In the genomic region with DNA sequence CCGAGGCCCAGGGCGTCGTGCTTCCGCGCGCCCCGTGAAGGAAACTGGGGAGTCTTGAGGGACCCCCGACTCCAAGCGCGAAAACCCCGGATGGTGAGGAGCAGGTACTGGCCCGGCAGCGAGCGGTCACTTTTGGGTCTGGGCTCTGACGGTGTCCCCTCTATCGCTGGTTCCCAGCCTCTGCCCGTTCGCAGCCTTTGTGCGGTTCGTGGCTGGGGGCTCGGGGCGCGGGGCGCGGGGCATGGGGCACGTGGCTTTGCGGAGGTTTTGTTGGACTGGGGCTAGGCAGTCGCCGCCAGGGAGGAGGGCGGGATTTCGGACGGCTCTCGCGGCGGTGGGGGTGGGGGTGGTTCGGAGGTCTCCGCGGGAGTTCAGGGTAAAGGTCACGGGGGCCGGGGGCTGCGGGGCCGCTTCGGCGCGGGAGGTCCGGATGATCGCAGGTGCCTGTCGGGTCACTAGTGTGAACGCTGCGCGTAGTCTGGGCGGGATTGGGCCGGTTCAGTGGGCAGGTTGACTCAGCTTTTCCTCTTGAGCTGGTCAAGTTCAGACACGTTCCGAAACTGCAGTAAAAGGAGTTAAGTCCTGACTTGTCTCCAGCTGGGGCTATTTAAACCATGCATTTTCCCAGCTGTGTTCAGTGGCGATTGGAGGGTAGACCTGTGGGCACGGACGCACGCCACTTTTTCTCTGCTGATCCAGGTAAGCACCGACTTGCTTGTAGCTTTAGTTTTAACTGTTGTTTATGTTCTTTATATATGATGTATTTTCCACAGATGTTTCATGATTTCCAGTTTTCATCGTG, we compare ENCODE assay signal across 8 cellular contexts. TPM values are rescaled to one million over a fixed set of nuclear protein-coding genes. Genes with fewer than 3 reads are reported as not detected.
DNase-seq lines count a peak whose midpoint lies in the region; ATAC-seq and TF ChIP-seq lines count a peak whose summit lies in the region.

No MANE protein-coding gene starts in this region.

- peak overlapping the region; percentile 95 for H3K27ac ChIP-seq in CD4-positive, CD25-positive, alpha-beta regulatory T cell (ENCODE audit: insufficient read depth, low read length, poor library complexity, severe bottlenecking)
- H3K27ac ChIP-seq in ectodermal cell (ENCODE audit: insufficient read depth, low read depth, low read length, poor library complexity, severe bottlenecking): peak overlapping the region; percentile 93
- peak overlapping the region; percentile 99 to 100 for H3K27ac ChIP-seq in lung (ENCODE audit: low read depth in 1 of 2, low read length in 1 of 2)

- peak overlapping the region; percentile 86 for H3K4me3 ChIP-seq in CD4-positive, CD25-positive, alpha-beta regulatory T cell (ENCODE audit: low read depth, low read length)
- H3K4me3 ChIP-seq in ectodermal cell (ENCODE audit: insufficient read depth, low read depth, low read length): peak overlapping the region; percentile 86
- H3K4me3 ChIP-seq in lung: peak overlapping the region; percentile 83

- no peaks in the 10 kb centered on the region for H3K27me3 ChIP-seq in CD4-positive, CD25-positive, alpha-beta regulatory T cell (ENCODE audit: control insufficient read depth, insufficient read depth, low read length)
- H3K27me3 ChIP-seq in ectodermal cell (ENCODE audit: control insufficient read depth, insufficient read depth, low read length, poor library complexity, severe bottlenecking) (no peaks in the 10 kb centered on the region), lung (ENCODE audit: control insufficient read depth, insufficient read depth) (no peaks in the 10 kb centered on the region)

- POLR2A ChIA-PET in activated CD4-positive, alpha-beta memory T cell treated with anti-CD3 and anti-CD28 coated beads, Interleukin-2, amount 10 ng/mL, durations not matched to agents 7 days and 5 days (lab: Charles Lee): interaction anchor here (0.6 to 3.3 kb wide), 35 partner anchors 9 to 1539 kb away, joined by 3 to 80 read pairs (median 6); a partner anchor contains a TSS

- no peak for TF ChIP-seq CTCF in lung (IDR thresholded peaks at IDR 0.05; ENCODE audit: control extremely low read depth, extremely low read depth)

- H3K9me3 Mint-ChIP-seq in CD4-positive, CD25-positive, alpha-beta regulatory T cell: peaks cover 0 to 2% (median 0%) of the 10 kb centered on the region in 7 donors
- H3K9me3 Mint-ChIP-seq in activated CD4-positive, alpha-beta memory T cell treated with anti-CD3 and anti-CD28 coated beads, Interleukin-2, amount 10 ng/mL, durations not matched to agents 7 days and 5 days: no peaks in the 10 kb centered on the region

- peaks cover 14% of the 10 kb centered on the region for H3K36me3 ChIP-seq in CD4-positive, CD25-positive, alpha-beta regulatory T cell (ENCODE audit: control insufficient read depth, insufficient read depth, low read length)
- H3K36me3 ChIP-seq in ectodermal cell (ENCODE audit: control insufficient read depth, insufficient read depth, low read length): peaks cover 18% of the 10 kb centered on the region
- peaks cover under 1 to 2% of the 10 kb centered on the region in 2 donors for H3K36me3 ChIP-seq in lung (ENCODE audit: control insufficient read depth in 2 of 2, insufficient read depth in 2 of 2, low read length in 2 of 2)

- H3K4me1 Mint-ChIP-seq in CD4-positive, CD25-positive, alpha-beta regulatory T cell: peaks cover 14 to 50% (median 30%) of the 10 kb centered on the region in 4 donors
- H3K4me1 Mint-ChIP-seq in activated CD4-positive, alpha-beta memory T cell treated with anti-CD3 and anti-CD28 coated beads, Interleukin-2, amount 10 ng/mL, durations not matched to agents 7 days and 5 days: peaks cover 58% of the 10 kb centered on the region

- peaks cover 20% of the 10 kb centered on the region for H3K36me3 Mint-ChIP-seq in CD4-positive, CD25-positive, alpha-beta regulatory T cell
- H3K36me3 Mint-ChIP-seq in activated CD4-positive, alpha-beta memory T cell treated with anti-CD3 and anti-CD28 coated beads, Interleukin-2, amount 10 ng/mL, durations not matched to agents 7 days and 5 days (ENCODE audit: low read depth): peaks cover 52% of the 10 kb centered on the region

- H3K27ac Mint-ChIP-seq in CD4-positive, CD25-positive, alpha-beta regulatory T cell: peak overlapping the region; percentile 98 to 99 (median 98)
- peak overlapping the region; percentile 100 for H3K27ac Mint-ChIP-seq in activated CD4-positive, alpha-beta memory T cell treated with anti-CD3 and anti-CD28 coated beads, Interleukin-2, amount 10 ng/mL, durations not matched to agents 7 days and 5 days

- H3K9me3 ChIP-seq in CD4-positive, CD25-positive, alpha-beta regulatory T cell (ENCODE audit: control insufficient read depth in 2 of 2, low read length in 2 of 2): no peaks in the 10 kb centered on the region
- H3K9me3 ChIP-seq in ectodermal cell (ENCODE audit: control insufficient read depth, low read length) (no peaks in the 10 kb centered on the region), lung (ENCODE audit: control insufficient read depth in 2 of 2, insufficient read depth in 1 of 2, low read length in 1 of 2) (no peaks in the 10 kb centered on the region)

- H3K27me3 Mint-ChIP-seq in CD4-positive, CD25-positive, alpha-beta regulatory T cell: peaks cover 4% of the 10 kb centered on the region
- H3K27me3 Mint-ChIP-seq in activated CD4-positive, alpha-beta memory T cell treated with anti-CD3 and anti-CD28 coated beads, Interleukin-2, amount 10 ng/mL, durations not matched to agents 7 days and 5 days: no peaks in the 10 kb centered on the region

- H3K4me1 ChIP-seq in CD4-positive, CD25-positive, alpha-beta regulatory T cell (ENCODE audit: control insufficient read depth, insufficient read depth, low read length, poor library complexity, severe bottlenecking): peaks cover 42% of the 10 kb centered on the region
- no peaks in the 10 kb centered on the region for H3K4me1 ChIP-seq in ectodermal cell (ENCODE audit: control insufficient read depth, insufficient read depth, low read length)
- peaks cover 1 to 4% of the 10 kb centered on the region in 2 donors for H3K4me1 ChIP-seq in lung (ENCODE audit: control insufficient read depth in 2 of 2, insufficient read depth in 2 of 2, low read length in 2 of 2)

- peak in 1 of 2 donors; percentile 14 for ATAC-seq in CD4-positive, CD25-positive, alpha-beta regulatory T cell (ENCODE audit: low read depth in 2 of 2)
- peak; percentile 52 for ATAC-seq in GM19452 (IDR thresholded peaks at IDR 0.05; ENCODE audit: unreplicated experiment)
- peak; percentile 64 for ATAC-seq in HG03571 (IDR thresholded peaks at IDR 0.05; ENCODE audit: unreplicated experiment)
- ATAC-seq in lung (ENCODE audit: insufficient read depth, low FRiP score): peak; percentile 78

- CTCF ChIA-PET in activated CD4-positive, alpha-beta memory T cell treated with anti-CD3 and anti-CD28 coated beads, Interleukin-2, amount 10 ng/mL, durations not matched to agents 7 days and 5 days (lab: Charles Lee): interaction anchor here (0.6 to 3.1 kb wide), 20 partner anchors 8 to 477 kb away, joined by 3 to 30 read pairs (median 6); a partner anchor contains a TSS

- 0 to 1% methylated on average over 61 of the region's 61 CpGs for WGBS in ectodermal cell, 2 experiments
- WGBS in lung, 2 donors: 0 to 1% methylated on average over 61 of the region's 61 CpGs

- peak; percentile 31 to 73 (median 37) for DNase-seq in CD4-positive, CD25-positive, alpha-beta regulatory T cell
- DNase-seq in NCI-H748 treated with DMSO at 0.1 percent for 48 hours (lab: John Stamatoyannopoulos, UW) (peak; percentile 76), lung (ENCODE audit: low spot score) (peak; percentile 78)
- peak; percentile 77 for DNase-seq in activated CD4-positive, alpha-beta memory T cell treated with anti-CD3 and anti-CD28 coated beads, Interleukin-2, amount 10 ng/mL, durations not matched to agents 7 days and 5 days
- peak; percentile 36 to 69 (median 52) for DNase-seq in stimulated activated CD4-positive, alpha-beta T cell treated with anti-CD3 and anti-CD28 coated beads, TNF-alpha, amount 100 ng/mL, for 24 hours (ENCODE audit: low read depth in 3 of 3)

- H3K4me3 Mint-ChIP-seq in CD4-positive, CD25-positive, alpha-beta regulatory T cell: peak overlapping the region; percentile 89 to 99 (median 95)
- H3K4me3 Mint-ChIP-seq in activated CD4-positive, alpha-beta memory T cell treated with anti-CD3 and anti-CD28 coated beads, Interleukin-2, amount 10 ng/mL, durations not matched to agents 7 days and 5 days: peak overlapping the region; percentile 98

RNA-seq across cellular contexts. Expression of a gene that starts 0.6 kb away (rescaled TPM):
- 101 TPM for total RNA-seq in CD4-positive, CD25-positive, alpha-beta regulatory T cell
- 10 to 100 TPM; 21.8 to 26.4 (median 23.3) TPM for polyA plus RNA-seq in CD4-positive, CD25-positive, alpha-beta regulatory T cell
- total RNA-seq in activated CD4-positive, alpha-beta memory T cell treated with anti-CD3 and anti-CD28 coated beads, Interleukin-2, amount 10 ng/mL, durations not matched to agents 7 days and 5 days: 100 to 1,000 TPM; 194 to 201 TPM
- polyA plus RNA-seq in ectodermal cell (2013, experiment 1 of 4): 49.0 TPM
- polyA plus RNA-seq in ectodermal cell (2013, experiment 2 of 4): 50.0 TPM
- 25.7 TPM for polyA plus RNA-seq in ectodermal cell (2013, experiment 3 of 4)
- polyA plus RNA-seq in ectodermal cell (2013, experiment 4 of 4): 32.6 TPM
- 100 to 1,000 TPM; 102 to 114 TPM for total RNA-seq in lung
- 100 to 1,000 TPM in 1 of 2 donors, 10 to 100 TPM in 1; 24.9 to 155 TPM for polyA plus RNA-seq in lung
